1 cellular context compared by ENCODE assay signal in genomic region chr10:80078448-80079311, GRCh38.
TF ChIP-seq lines count a peak whose summit lies in the region.

TSS of gene TMEM254 (plus strand) at chr10:80078665. CDS start at chr10:80078700, 35 bp downstream.

TF ChIP-seq in HepG2, 621 proteins besides CTCF, POLR2A, EP300 and RAD21 (continued from another document and continues in another):
- TF ChIP-seq NFAT5 (CRISPR knock-in tag; IDR thresholded peaks at IDR 0.05) (no peak; the same call in 1 of the 2 replicates), ZNF740 (CRISPR knock-in tag; IDR thresholded peaks at IDR 0.05) (no peak), MIER2 (CRISPR knock-in tag; IDR thresholded peaks at IDR 0.05) (no peak), ZNF773 (CRISPR knock-in tag; IDR thresholded peaks at IDR 0.05; ENCODE audit: borderline replicate concordance) (no peak; the same call in 1 of the 2 replicates), ZNF839 (CRISPR knock-in tag; IDR thresholded peaks at IDR 0.05; ENCODE audit: borderline replicate concordance) (0 out of 2 replicates have a peak, but pooled peaks have one; percentile 30), ZNF546 (CRISPR knock-in tag; conservative IDR thresholded peaks at IDR 0.05) (no peak; the same call in 1 of the 2 replicates), ZNF841 (CRISPR knock-in tag; IDR thresholded peaks at IDR 0.05; ENCODE audit: borderline replicate concordance) (0 out of 2 replicates have a peak, but pooled peaks have one; percentile 35), HNF4G (IDR thresholded peaks at IDR 0.05; ENCODE audit: borderline replicate concordance, low read depth, low read length) (peak; percentile 73; the same call in 1 of the 2 replicates), HNF4G (CRISPR knock-in tag; IDR thresholded peaks at IDR 0.05; ENCODE audit: borderline replicate concordance, low read depth) (no peak), ZMYM4 (CRISPR knock-in tag; IDR thresholded peaks at IDR 0.05) (peak; percentile 65; the same call in 1 of the 2 replicates), ZNF496 (CRISPR knock-in tag; IDR thresholded peaks at IDR 0.05; ENCODE audit: insufficient replicate concordance) (no peak), ZNF484 (CRISPR knock-in tag; IDR thresholded peaks at IDR 0.05; ENCODE audit: borderline replicate concordance, low read depth) (no peak), ZBTB46 (CRISPR knock-in tag; IDR thresholded peaks at IDR 0.05; ENCODE audit: borderline replicate concordance) (no peak), FOXP1 (IDR thresholded peaks at IDR 0.05) (no peak), FOXP1 (CRISPR knock-in tag; IDR thresholded peaks at IDR 0.05) (no peak), SIN3B (IDR thresholded peaks at IDR 0.05; ENCODE audit: low read length) (no peak), ZBTB7A (CRISPR knock-in tag; IDR thresholded peaks at IDR 0.05) (no peak), NR2F6 (IDR thresholded peaks at IDR 0.05) (peak; percentile 57), NR2F6 (CRISPR knock-in tag; IDR thresholded peaks at IDR 0.05) (peak; percentile 47; the same call in 1 of the 2 replicates), ZNF30 (CRISPR knock-in tag; IDR thresholded peaks at IDR 0.05) (no peak), ZNF652 (CRISPR knock-in tag; IDR thresholded peaks at IDR 0.05; ENCODE audit: borderline replicate concordance, low read depth) (no peak), ZFP36 (IDR thresholded peaks at IDR 0.05; ENCODE audit: borderline replicate concordance, low read depth, low read length, partially characterized antibody) (peak; percentile 45), IRF1 (CRISPR knock-in tag; IDR thresholded peaks at IDR 0.05; ENCODE audit: low read depth) (no peak), RBFOX2 (IDR thresholded peaks at IDR 0.05; ENCODE audit: low read depth, low read length) (peak; percentile 88), RAD51 (IDR thresholded peaks at IDR 0.05; ENCODE audit: borderline replicate concordance) (no peak), ZNF563 (CRISPR knock-in tag; IDR thresholded peaks at IDR 0.05) (peak; percentile 90), ATF6 (CRISPR knock-in tag; conservative IDR thresholded peaks at IDR 0.05) (no peak), THAP9 (CRISPR knock-in tag; IDR thresholded peaks at IDR 0.05; ENCODE audit: borderline replicate concordance) (peak; percentile 66; the same call in 1 of the 2 replicates), ZNF230 (CRISPR knock-in tag; IDR thresholded peaks at IDR 0.05) (no peak), ZNF607 (CRISPR knock-in tag; IDR thresholded peaks at IDR 0.05; ENCODE audit: borderline replicate concordance) (peak; percentile 37; the same call in 1 of the 2 replicates), ZBTB8A (CRISPR knock-in tag; IDR thresholded peaks at IDR 0.05; ENCODE audit: borderline replicate concordance, low read depth) (no peak), ZNF724P (CRISPR knock-in tag; IDR thresholded peaks at IDR 0.05; ENCODE audit: borderline replicate concordance) (no peak), RFX5 (IDR thresholded peaks at IDR 0.05; ENCODE audit: low read depth, low read length) (no peak), KMT2A (CRISPR knock-in tag; IDR thresholded peaks at IDR 0.05) (no peak), ZBTB43 (CRISPR knock-in tag; conservative IDR thresholded peaks at IDR 0.05) (no peak), PRMT3 (CRISPR knock-in tag; IDR thresholded peaks at IDR 0.05; ENCODE audit: borderline replicate concordance, low read depth) (no peak), FOXP4 (CRISPR knock-in tag; IDR thresholded peaks at IDR 0.05) (no peak), ZNF598 (CRISPR knock-in tag; IDR thresholded peaks at IDR 0.05; ENCODE audit: borderline replicate concordance) (peak; percentile 67; the same call in 1 of the 2 replicates), CC2D1A (CRISPR knock-in tag; IDR thresholded peaks at IDR 0.05) (no peak), NFKB2 (CRISPR knock-in tag; IDR thresholded peaks at IDR 0.05; ENCODE audit: borderline replicate concordance) (peak; percentile 60; the same call in 1 of the 2 replicates), THYN1 (CRISPR knock-in tag; IDR thresholded peaks at IDR 0.05; ENCODE audit: borderline replicate concordance, low read depth) (no peak), PHB2 (IDR thresholded peaks at IDR 0.05; ENCODE audit: partially characterized antibody) (no peak), NR3C1 (CRISPR knock-in tag; IDR thresholded peaks at IDR 0.05) (no peak), U2AF2 (IDR thresholded peaks at IDR 0.05; ENCODE audit: low read depth, low read length) (peak; percentile 27; the same call in 1 of the 2 replicates), ZNF660 (CRISPR knock-in tag; IDR thresholded peaks at IDR 0.05; ENCODE audit: borderline replicate concordance, low read depth) (no peak), SMARCE1 (IDR thresholded peaks at IDR 0.05; ENCODE audit: borderline replicate concordance) (no peak), GZF1 (CRISPR knock-in tag; IDR thresholded peaks at IDR 0.05) (peak; percentile 86), ZBTB42 (CRISPR knock-in tag; IDR thresholded peaks at IDR 0.05) (no peak), ZZZ3 (CRISPR knock-in tag; IDR thresholded peaks at IDR 0.05; ENCODE audit: borderline replicate concordance) (no peak)
